15 cellular contexts compared by ENCODE assay signal in the genomic region with DNA sequence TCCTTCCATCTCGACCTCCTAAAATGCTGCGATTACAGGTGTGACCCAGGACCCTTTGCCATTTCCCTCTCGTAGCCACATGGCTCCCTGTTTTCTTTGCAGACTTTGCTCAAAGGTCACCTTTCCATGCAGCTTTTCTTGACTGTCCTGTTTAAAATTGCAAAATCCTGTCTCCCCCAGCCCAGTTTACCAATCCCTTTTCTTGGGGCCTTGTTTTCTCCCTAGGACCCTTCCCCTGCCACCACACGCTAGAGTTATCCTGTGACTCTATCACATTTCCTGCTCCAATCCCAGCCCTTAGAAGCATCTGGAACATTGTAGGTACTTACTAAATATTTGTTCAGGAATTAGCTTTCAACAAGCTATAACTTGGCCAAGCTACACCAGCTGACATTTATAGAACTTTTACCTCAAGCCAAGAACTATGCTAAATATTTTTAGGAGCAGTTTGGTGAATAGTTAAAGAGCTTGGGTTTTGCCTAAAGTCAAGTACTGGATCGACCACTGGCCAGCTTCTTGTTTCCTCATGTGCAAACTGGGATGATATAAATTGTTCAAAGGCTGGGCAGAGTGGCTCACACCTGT. TPM values are rescaled to one million over a fixed set of nuclear protein-coding genes. Genes with fewer than 3 reads are reported as not detected.
A peak's percentile ranks its signal among the peaks of the same experiment; 100 is the strongest.
DNase-seq lines count a peak whose midpoint lies in the region; ATAC-seq, FAIRE-seq and TF ChIP-seq lines count a peak whose summit lies in the region.
"Had no signal": no experiment of that assay in that cellular context is flagged by ENCODE, and none has a peak within 500 bp of the region (broad histone marks: within the 10 kb centered on the region; RNA-seq: fewer than 3 reads in every experiment).

No MANE protein-coding gene starts in this region.

- no peak overlapping the region for H3K4me3 ChIP-seq in Caco-2 (ENCODE audit: low read depth, low read length)
- H3K4me3 ChIP-seq in bronchial epithelial cell (ENCODE audit: low read depth, low read length) = no peak overlapping the region
- no peak overlapping the region for H3K4me3 ChIP-seq in Karpas-422 (ENCODE audit: low read length)
- H3K4me3 ChIP-seq: GM23248, MG63 had no signal

- no peak overlapping the region for H2AFZ ChIP-seq in Karpas-422 (ENCODE audit: low read length)
- H2AFZ ChIP-seq: GM23248 had no signal

- CTCF ChIA-PET in Caco-2 (lab: Charles Lee) = interaction anchor here (0.6 to 2.7 kb wide), 10 partner anchors 10 to 150 kb away, joined by 3 to 34 read pairs (median 8); partner anchors contain the start of genes BLVRB, PRX and SERTAD1
- CTCF ChIA-PET in T-cell (lab: Charles Lee) = no interaction called here
- CTCF ChIA-PET in activated naive CD4-positive, alpha-beta T cell treated with anti-CD3 and anti-CD28 coated beads for 36 hours (lab: Charles Lee) = interaction anchor here (1.1 to 1.7 kb wide), 2 partner anchors 10 to 11 kb away, joined by 3 to 9 read pairs; no protein-coding TSS in a partner anchor

- H3K4me3 Mint-ChIP-seq in Caco-2 (ENCODE audit: unreplicated experiment) (peak overlapping the region; percentile 55), nephron (no peak overlapping the region), T-cell (no peak overlapping the region)
- H3K4me3 Mint-ChIP-seq in activated naive CD4-positive, alpha-beta T cell treated with anti-CD3 and anti-CD28 coated beads for 36 hours = no peak overlapping the region

- no peak for FAIRE-seq in bronchial epithelial cell (lab: Jason Lieb, UNC)
- FAIRE-seq: HTR-8/SVneo had no signal

- no peak overlapping the region for H3K4me2 ChIP-seq in Karpas-422 (ENCODE audit: low read depth, low read length, poor library complexity, severe bottlenecking)

- H3K36me3 Mint-ChIP-seq in Caco-2 (ENCODE audit: insufficient read depth, unreplicated experiment) = peaks cover 39% of the 10 kb centered on the region
- peaks cover 8% of the 10 kb centered on the region for H3K36me3 Mint-ChIP-seq in nephron (ENCODE audit: low read depth)
- H3K36me3 Mint-ChIP-seq in T-cell = peaks cover 6% of the 10 kb centered on the region
- peaks cover 3% of the 10 kb centered on the region for H3K36me3 Mint-ChIP-seq in activated naive CD4-positive, alpha-beta T cell treated with anti-CD3 and anti-CD28 coated beads for 36 hours (ENCODE audit: low read depth)

- peak; percentile 69 to 77 for DNase-seq in Caco-2
- peak; percentile 72 for DNase-seq in bronchial epithelial cell (ENCODE audit: low read depth)
- no peak for DNase-seq in T-cell
- DNase-seq in activated naive CD4-positive, alpha-beta T cell treated with anti-CD3 and anti-CD28 coated beads for 36 hours = no peak
- DNase-seq in Karpas-422 = no peak
- DNase-seq: BE2C; CD8-positive, alpha-beta memory T cell; KBM-7; NCI-H1092 treated with DMSO at 0.1 percent for 48 hours; NCI-H1694; NCI-H446 had no signal

- no peaks in the 10 kb centered on the region for H3K9me2 ChIP-seq in Karpas-422 (replicated peaks; ENCODE audit: insufficient read depth, low read length)

- no peaks in the 10 kb centered on the region for H3K9me3 ChIP-seq in Caco-2
- H3K9me3 ChIP-seq in Karpas-422 (ENCODE audit: low read length) = no peaks in the 10 kb centered on the region
- H3K9me3 ChIP-seq: BE2C, MG63 had no signal

- BruUV-seq in Caco-2 (replicated peaks; lab: Mats Ljungman, UMichigan) = no TSS peak

- H3K36me3 ChIP-seq in Caco-2 (ENCODE audit: control insufficient read depth, insufficient read depth, low read length) (peaks cover 3% of the 10 kb centered on the region), bronchial epithelial cell (ENCODE audit: control insufficient read depth, insufficient read depth, low read length) (peaks cover 15% of the 10 kb centered on the region), Karpas-422 (ENCODE audit: insufficient read depth, low read length) (no peaks in the 10 kb centered on the region)
- H3K36me3 ChIP-seq: BE2C had no signal

- H3K27ac Mint-ChIP-seq in Caco-2 (ENCODE audit: unreplicated experiment) (peak overlapping the region; percentile 84), nephron (peak overlapping the region in 2 of 3 experiments; percentile 2 to 18), T-cell (no peak overlapping the region)
- H3K27ac Mint-ChIP-seq in activated naive CD4-positive, alpha-beta T cell treated with anti-CD3 and anti-CD28 coated beads for 36 hours = no peak overlapping the region
- H3K27ac Mint-ChIP-seq: CD8-positive, alpha-beta memory T cell had no signal

- no peak overlapping the region for H3K9ac ChIP-seq in Karpas-422 (ENCODE audit: low read length)
- H3K9ac ChIP-seq: GM23248 had no signal

- TF ChIP-seq CTCF in Caco-2 (IDR thresholded peaks at IDR 0.05; ENCODE audit: insufficient read depth in 1 of 2, low read depth in 1 of 2, low read length in 1 of 2, severe bottlenecking in 1 of 2, unreplicated experiment in 1 of 2) = no peak
- no peak for TF ChIP-seq CTCF in bronchial epithelial cell (IDR thresholded peaks at IDR 0.05; ENCODE audit: insufficient read depth, low read length, severe bottlenecking)
- TF ChIP-seq CTCF in nephron (IDR thresholded peaks at IDR 0.05; ENCODE audit: unreplicated experiment in 3 of 3) = no peak

- no peak overlapping the region for H3K27ac ChIP-seq in Karpas-422 (ENCODE audit: low read length)
- H3K27ac ChIP-seq: GM23248 had no signal

- intact Hi-C loops in Caco-2 (cut with micrococcal nuclease; ENCODE audit: unreplicated experiment) = loop anchor here (1.0 kb wide), 1 partner anchor 11 kb away; no protein-coding TSS in a partner anchor
- intact Hi-C loops in activated naive CD4-positive, alpha-beta T cell treated with anti-CD3 and anti-CD28 coated beads for 36 hours (cut with micrococcal nuclease) = no loop called here

- H3K9me3 Mint-ChIP-seq in Caco-2 (ENCODE audit: unreplicated experiment) (no peaks in the 10 kb centered on the region), nephron (no peaks in the 10 kb centered on the region), T-cell (no peaks in the 10 kb centered on the region)
- no peaks in the 10 kb centered on the region for H3K9me3 Mint-ChIP-seq in activated naive CD4-positive, alpha-beta T cell treated with anti-CD3 and anti-CD28 coated beads for 36 hours
- H3K9me3 Mint-ChIP-seq: CD8-positive, alpha-beta memory T cell had no signal

- no peaks in the 10 kb centered on the region for H3K79me2 ChIP-seq in Karpas-422 (ENCODE audit: low read length)

- no peaks in the 10 kb centered on the region for H3K27me3 ChIP-seq in Caco-2 (replicated peaks; ENCODE audit: control insufficient read depth, insufficient read depth, low read length)
- H3K27me3 ChIP-seq in bronchial epithelial cell (ENCODE audit: control insufficient read depth, insufficient read depth, low read length) = no peaks in the 10 kb centered on the region
- no peaks in the 10 kb centered on the region for H3K27me3 ChIP-seq in Karpas-422 (ENCODE audit: low read length)
- H3K27me3 ChIP-seq: BE2C, MG63 had no signal

- no peaks in the 10 kb centered on the region for H4K20me1 ChIP-seq in Karpas-422 (ENCODE audit: insufficient read depth, low read depth, low read length)

- H3K4me1 Mint-ChIP-seq in Caco-2 (ENCODE audit: low read depth, unreplicated experiment) = peaks cover 17% of the 10 kb centered on the region
- H3K4me1 Mint-ChIP-seq in nephron = no peaks in the 10 kb centered on the region
- H3K4me1 Mint-ChIP-seq in T-cell = no peaks in the 10 kb centered on the region
- no peaks in the 10 kb centered on the region for H3K4me1 Mint-ChIP-seq in activated naive CD4-positive, alpha-beta T cell treated with anti-CD3 and anti-CD28 coated beads for 36 hours (ENCODE audit: low read depth)
- H3K4me1 Mint-ChIP-seq: CD8-positive, alpha-beta memory T cell had no signal

- H3K27me3 Mint-ChIP-seq in Caco-2 (ENCODE audit: insufficient read depth, unreplicated experiment) (no peaks in the 10 kb centered on the region), nephron (ENCODE audit: low read depth) (no peaks in the 10 kb centered on the region), T-cell (no peaks in the 10 kb centered on the region)
- no peaks in the 10 kb centered on the region for H3K27me3 Mint-ChIP-seq in activated naive CD4-positive, alpha-beta T cell treated with anti-CD3 and anti-CD28 coated beads for 36 hours (ENCODE audit: low read depth)
- H3K27me3 Mint-ChIP-seq: CD8-positive, alpha-beta memory T cell had no signal

- ATAC-seq in T-cell (replicated peaks in 1 of 4) = no peak

- POLR2A ChIA-PET in Caco-2 (lab: Charles Lee) (interaction anchor here (0.5 to 2.1 kb wide), 12 partner anchors 8 to 343 kb away, joined by 3 to 26 read pairs (median 8); partner anchors contain the start of genes BLVRB, SERTAD1, SERTAD3 and SPTBN4), T-cell (lab: Charles Lee) (no interaction called here)

- peaks cover 18% of the 10 kb centered on the region for H3K4me1 ChIP-seq in Caco-2
- no peaks in the 10 kb centered on the region for H3K4me1 ChIP-seq in Karpas-422 (ENCODE audit: low read length)
- H3K4me1 ChIP-seq: BE2C had no signal

RNA-seq across cellular contexts. Expression of gene SERTAD3, which starts 9.1 kb away (rescaled TPM):
- total RNA-seq in Caco-2 (2022) (45.2 and 52.2 TPM in 2 replicates), bronchial epithelial cell (23.2 and 33.7 TPM in 2 replicates), T-cell (10 to 100 TPM; 17.4 to 26.7 (median 24.7) TPM)
- total RNA-seq in activated naive CD4-positive, alpha-beta T cell treated with anti-CD3 and anti-CD28 coated beads for 36 hours = 1 to 10 TPM; 3.8 to 7.3 TPM
- total RNA-seq in Karpas-422 (2014; rRNA removed; shearing (Covaris generic); ENCODE audit: low replicate concordance) = 14.1 and 14.9 TPM in 2 replicates

RNA-seq across cellular contexts. Expression of gene BLVRB, which starts 12.3 kb away (rescaled TPM):
- total RNA-seq in Caco-2 (2022) = 75.2 and 101 TPM in 2 replicates
- 682 and 797 TPM in 2 replicates for total RNA-seq in bronchial epithelial cell
- total RNA-seq in T-cell = 10 to 100 TPM in 3 of 5 donors, 1 to 10 TPM in 2; 6.8 to 20.3 (median 16.4) TPM
- total RNA-seq in activated naive CD4-positive, alpha-beta T cell treated with anti-CD3 and anti-CD28 coated beads for 36 hours = 10 to 100 TPM; 29.4 to 30.2 TPM
- 10.2 and 14.5 TPM in 2 replicates for total RNA-seq in Karpas-422 (2014; rRNA removed; shearing (Covaris generic); ENCODE audit: low replicate concordance)

RNA-seq across cellular contexts. Expression of gene SPTBN4, which starts 13.6 kb away (rescaled TPM):
- 0.82 and 0.97 TPM in 2 replicates for total RNA-seq in Caco-2 (2022)
- total RNA-seq in bronchial epithelial cell = 0.53 and 1.8 TPM in 2 replicates
- total RNA-seq in T-cell = 1 to 10 TPM in 1 of 5 donors, under 1 TPM in 4; 0.37 to 1.2 (median 0.66) TPM
- 1 to 10 TPM in 1 of 2 experiments, under 1 TPM in 1; 0.91 to 1.1 TPM for total RNA-seq in activated naive CD4-positive, alpha-beta T cell treated with anti-CD3 and anti-CD28 coated beads for 36 hours
- 1.0 and 1.1 TPM in 2 replicates for total RNA-seq in Karpas-422 (2014; rRNA removed; shearing (Covaris generic); ENCODE audit: low replicate concordance)

RNA-seq across cellular contexts. Expression of gene SERTAD1, which starts 27.5 kb away (rescaled TPM):
- total RNA-seq in Caco-2 (2022) = 7.7 and 8.6 TPM in 2 replicates
- total RNA-seq in bronchial epithelial cell = 35.7 and 41.6 TPM in 2 replicates
- total RNA-seq in T-cell = 10 to 100 TPM; 10.9 to 25.4 (median 13.3) TPM
- total RNA-seq in activated naive CD4-positive, alpha-beta T cell treated with anti-CD3 and anti-CD28 coated beads for 36 hours = 1 to 10 TPM; 8.8 to 9.2 TPM
- 4.8 and 8.4 TPM in 2 replicates for total RNA-seq in Karpas-422 (2014; rRNA removed; shearing (Covaris generic); ENCODE audit: low replicate concordance)

RNA-seq across cellular contexts. Expression of gene PRX, which starts 40.1 kb away (rescaled TPM):
- 2.5 TPM in 2 replicates for total RNA-seq in Caco-2 (2022)
- total RNA-seq in bronchial epithelial cell = 1.4 and 1.8 TPM in 2 replicates
- total RNA-seq in T-cell = 1 to 10 TPM; 2.0 to 4.4 (median 2.8) TPM
- total RNA-seq in activated naive CD4-positive, alpha-beta T cell treated with anti-CD3 and anti-CD28 coated beads for 36 hours = 1 to 10 TPM; 1.5 TPM
- 0.56 and 0.61 TPM in 2 replicates for total RNA-seq in Karpas-422 (2014; rRNA removed; shearing (Covaris generic); ENCODE audit: low replicate concordance)

Comparison
In these comparisons a context has a peak if more than half of its experiments do, and no peak if none do; other contexts are left out.
1. DNase-seq: peak in Caco-2 (2 of 2) and bronchial epithelial cell (single experiment); none in T-cell (0 of 34), activated naive CD4-positive, alpha-beta T cell treated with anti-CD3 and anti-CD28 coated beads for 36 hours (single experiment) and Karpas-422 (single experiment).
2. H3K27ac Mint-ChIP-seq: peak in Caco-2 (single experiment) and nephron (2 of 3); none in T-cell (0 of 2) and activated naive CD4-positive, alpha-beta T cell treated with anti-CD3 and anti-CD28 coated beads for 36 hours (single experiment).
3. CTCF ChIA-PET loops: an anchor here in Caco-2 (0.6 to 2.7 kb wide) and activated naive CD4-positive, alpha-beta T cell treated with anti-CD3 and anti-CD28 coated beads for 36 hours (1.1 to 1.7 kb wide); none called in T-cell.